14 cellular contexts compared by ENCODE assay signal in genomic region chr10:119919823-119920222, GRCh38. TPM values are rescaled to one million over a fixed set of nuclear protein-coding genes. Genes with fewer than 3 reads are reported as not detected.
DNase-seq lines count a peak whose midpoint lies in the region; ATAC-seq and TF ChIP-seq lines count a peak whose summit lies in the region.
"Had no signal": no experiment of that assay in that cellular context is flagged by ENCODE, and none has a peak within 500 bp of the region (broad histone marks: within the 10 kb centered on the region; RNA-seq: fewer than 3 reads in every experiment).

No MANE protein-coding gene starts in this region.

- no peak overlapping the region for H3K4me3 ChIP-seq in sigmoid colon
- H3K4me3 ChIP-seq in uterus: no peak overlapping the region
- no peak overlapping the region for H3K4me3 ChIP-seq in esophagus squamous epithelium
- H3K4me3 ChIP-seq in naive thymus-derived CD4-positive, alpha-beta T cell (ENCODE audit: low read length): no peak overlapping the region
- H3K4me3 ChIP-seq: SJCRH30 had no signal

- no peaks in the 10 kb centered on the region for H3K9me3 Mint-ChIP-seq in naive thymus-derived CD4-positive, alpha-beta T cell
- H3K9me3 Mint-ChIP-seq: nephron had no signal

- no peak for TF ChIP-seq EP300 in sigmoid colon (IDR thresholded peaks at IDR 0.05)

- no peaks in the 10 kb centered on the region for H3K27me3 ChIP-seq in sigmoid colon
- no peaks in the 10 kb centered on the region for H3K27me3 ChIP-seq in uterus
- no peaks in the 10 kb centered on the region for H3K27me3 ChIP-seq in esophagus squamous epithelium
- H3K27me3 ChIP-seq in naive thymus-derived CD4-positive, alpha-beta T cell (ENCODE audit: control insufficient read depth in 2 of 2, insufficient read depth in 2 of 2, low read length in 2 of 2): no peaks in the 10 kb centered on the region
- H3K27me3 ChIP-seq: SJCRH30 had no signal

- TF ChIP-seq CTCF in GM10266 (IDR thresholded peaks at IDR 0.05; ENCODE audit: control insufficient read depth, insufficient read depth, low read depth, missing control alignments) (no peak), sigmoid colon (IDR thresholded peaks at IDR 0.05) (no peak), uterus (IDR thresholded peaks at IDR 0.05) (no peak), esophagus squamous epithelium (IDR thresholded peaks at IDR 0.05) (no peak)

- peak overlapping the region in 1 of 10 donors; percentile 67 for H3K4me3 Mint-ChIP-seq in naive thymus-derived CD4-positive, alpha-beta T cell
- H3K4me3 Mint-ChIP-seq: nephron had no signal

- TF ChIP-seq POLR2A in sigmoid colon (IDR thresholded peaks at IDR 0.05): no peak
- no peak for TF ChIP-seq POLR2A in uterus (IDR thresholded peaks at IDR 0.05)
- no peak for TF ChIP-seq POLR2A in esophagus squamous epithelium (IDR thresholded peaks at IDR 0.05)

- peak overlapping the region in 3 of 9 donors; percentile 20 to 82 (median 31) for H3K27ac Mint-ChIP-seq in naive thymus-derived CD4-positive, alpha-beta T cell
- H3K27ac Mint-ChIP-seq: nephron had no signal

- H3K36me3 Mint-ChIP-seq in naive thymus-derived CD4-positive, alpha-beta T cell: peaks cover 15 to 51% (median 38%) of the 10 kb centered on the region in 5 donors

- peaks cover 0 to 19% (median 5%) of the 10 kb centered on the region in 7 donors for H3K4me1 Mint-ChIP-seq in naive thymus-derived CD4-positive, alpha-beta T cell
- H3K4me1 Mint-ChIP-seq: nephron had no signal

- H3K27ac ChIP-seq in sigmoid colon (no peak overlapping the region), uterus (no peak overlapping the region), esophagus squamous epithelium (no peak overlapping the region)
- H3K27ac ChIP-seq in naive thymus-derived CD4-positive, alpha-beta T cell (ENCODE audit: low read depth, low read length): no peak overlapping the region
- H3K27ac ChIP-seq: SJCRH30 had no signal

- no peaks in the 10 kb centered on the region for H3K4me1 ChIP-seq in sigmoid colon
- H3K4me1 ChIP-seq in uterus: no peaks in the 10 kb centered on the region
- peaks cover 0 to 14% (median 0%) of the 10 kb centered on the region in 3 donors for H3K4me1 ChIP-seq in esophagus squamous epithelium
- H3K4me1 ChIP-seq in naive thymus-derived CD4-positive, alpha-beta T cell (ENCODE audit: control insufficient read depth in 2 of 2, insufficient read depth in 2 of 2, low read length in 2 of 2): no peaks in the 10 kb centered on the region
- H3K4me1 ChIP-seq: SJCRH30 had no signal

- CTCF ChIA-PET in naive thymus-derived CD4-positive, alpha-beta T cell (lab: Charles Lee): no interaction called here

- WGBS in sigmoid colon, 2 donors: 50 to 87% methylated on average over 1 of the region's 1 CpG
- WGBS in esophagus squamous epithelium, 2 donors: 60 to 73% methylated on average over 1 of the region's 1 CpG

- H3K9me3 ChIP-seq in sigmoid colon (no peaks in the 10 kb centered on the region), uterus (no peaks in the 10 kb centered on the region), esophagus squamous epithelium (no peaks in the 10 kb centered on the region)
- H3K9me3 ChIP-seq in naive thymus-derived CD4-positive, alpha-beta T cell (ENCODE audit: control insufficient read depth in 2 of 3, low read length in 3 of 3): no peaks in the 10 kb centered on the region
- H3K9me3 ChIP-seq: SJCRH30 had no signal

- peaks cover 10 to 97% (median 50%) of the 10 kb centered on the region in 4 donors for H3K36me3 ChIP-seq in sigmoid colon
- H3K36me3 ChIP-seq in uterus: no peaks in the 10 kb centered on the region
- H3K36me3 ChIP-seq in esophagus squamous epithelium: peaks cover 6 to 100% (median 21%) of the 10 kb centered on the region in 3 donors
- H3K36me3 ChIP-seq in naive thymus-derived CD4-positive, alpha-beta T cell (ENCODE audit: control insufficient read depth in 2 of 3, insufficient read depth in 3 of 3, low read length in 3 of 3): peaks cover 20 to 71% (median 36%) of the 10 kb centered on the region in 3 experiments

- no peaks in the 10 kb centered on the region for H3K27me3 Mint-ChIP-seq in naive thymus-derived CD4-positive, alpha-beta T cell

- POLR2A ChIA-PET in naive thymus-derived CD4-positive, alpha-beta T cell (lab: Charles Lee): no interaction called here

- DNase-seq in GM10266 (ENCODE audit: extremely low spot score): peak; percentile 21
- DNase-seq in NOMO-1 treated with dmso at 0.1 percent for 144 hours (lab: John Stamatoyannopoulos, UW; ENCODE audit: unreplicated experiment): peak; percentile 29
- no peak for DNase-seq in sigmoid colon
- DNase-seq in uterus: no peak
- DNase-seq in esophagus squamous epithelium (lab: John Stamatoyannopoulos, UW): no peak
- DNase-seq in naive thymus-derived CD4-positive, alpha-beta T cell: no peak
- DNase-seq: activated CD4-positive, CD25-positive, alpha-beta regulatory T cell treated with anti-CD3 and anti-CD28 coated beads, Interleukin-2, amount 50 U/mL, for 72 hours; activated naive CD4-positive, alpha-beta T cell treated with anti-CD3 and anti-CD28 coated beads, Interleukin-2, amount 50 U/mL, for 16 hours; HCEC 1CT; NCI-H510A; SJCRH30 had no signal

- intact Hi-C loops in sigmoid colon (cut with DNase I): no loop called here
- intact Hi-C loops in uterus (cut with DNase I; ENCODE audit: low total_unique reads): no loop called here
- intact Hi-C loops in esophagus squamous epithelium (cut with DNase I): no loop called here
- intact Hi-C loops in naive thymus-derived CD4-positive, alpha-beta T cell (cut with micrococcal nuclease): no loop called here

- peak; percentile 54 for ATAC-seq in GM18870 (IDR thresholded peaks at IDR 0.05; ENCODE audit: unreplicated experiment)
- ATAC-seq in HG02678 (IDR thresholded peaks at IDR 0.05; ENCODE audit: unreplicated experiment): peak; percentile 81
- no peak for ATAC-seq in naive thymus-derived CD4-positive, alpha-beta T cell

RNA-seq across cellular contexts. Expression of gene SEC23IP, which starts 27.3 kb away (rescaled TPM):
- total RNA-seq in sigmoid colon (10 to 100 TPM; 17.5 to 31.4 (median 19.1) TPM), uterus (10 to 100 TPM in 3 of 4 donors, 1 to 10 TPM in 1; 8.7 to 70.9 (median 26.5) TPM), esophagus squamous epithelium (10 to 100 TPM; 13.0 to 20.5 (median 16.5) TPM)
- polyA plus RNA-seq in sigmoid colon: 10 to 100 TPM in 2 of 3 donors, 1 to 10 TPM in 1; 8.3 to 28.8 (median 13.4) TPM
- total RNA-seq in naive thymus-derived CD4-positive, alpha-beta T cell: 10 to 100 TPM; 34.8 to 68.3 (median 54.4) TPM
- 10 to 100 TPM; 38.3 to 45.1 TPM for polyA plus RNA-seq in naive thymus-derived CD4-positive, alpha-beta T cell

RNA-seq across cellular contexts. Expression of gene MCMBP, which starts 47.2 kb away (rescaled TPM):
- total RNA-seq in sigmoid colon (10 to 100 TPM; 36.8 to 64.9 (median 63.9) TPM), uterus (10 to 100 TPM; 69.4 to 84.7 (median 76.7) TPM), esophagus squamous epithelium (10 to 100 TPM; 24.2 to 54.9 (median 41.8) TPM)
- 10 to 100 TPM; 20.4 to 29.3 (median 25.4) TPM for polyA plus RNA-seq in sigmoid colon
- total RNA-seq in naive thymus-derived CD4-positive, alpha-beta T cell: 10 to 100 TPM; 30.5 to 82.8 (median 42.6) TPM
- polyA plus RNA-seq in naive thymus-derived CD4-positive, alpha-beta T cell: 10 to 100 TPM; 47.6 to 67.7 TPM

Comparison
In these comparisons a context has a peak if more than half of its experiments do, and no peak if none do; other contexts are left out.
1. DNase-seq: peak in GM10266 (single experiment) and NOMO-1 treated with dmso at 0.1 percent for 144 hours (single experiment); none in sigmoid colon (single experiment), uterus (0 of 2), esophagus squamous epithelium (single experiment) and naive thymus-derived CD4-positive, alpha-beta T cell (0 of 9).